31 cellular contexts compared by ENCODE assay signal in genomic region chr6:97151611-97152010, GRCh38.
"Had no signal": no experiment of that assay in that cellular context is flagged by ENCODE, and none has a peak within 500 bp of the region (broad histone marks: within the 10 kb centered on the region; RNA-seq: fewer than 3 reads in every experiment).

No MANE protein-coding gene starts in this region.

- ATAC-seq: activated CD8-positive, alpha-beta T cell treated with anti-CD3 and anti-CD28 coated beads, Interleukin-2, amount 10 ng/mL, durations not matched to agents 7 days and 5 days; body of pancreas; gastrocnemius medialis; heart left ventricle had no signal

- DNase-seq: activated CD4-positive, alpha-beta memory T cell treated with anti-CD3 and anti-CD28 coated beads for 36 hours; activated CD4-positive, alpha-beta T cell treated with anti-CD3 and anti-CD28 coated beads for 36 hours; activated CD4-positive, alpha-beta T cell treated with anti-CD3 and anti-CD28 coated beads, Interleukin-2, amount 10 ng/mL, durations not matched to agents 24 days and 14 days; activated CD4-positive, CD25-positive, alpha-beta regulatory T cell; activated CD4-positive, CD25-positive, alpha-beta regulatory T cell treated with anti-CD3 and anti-CD28 coated beads, Interleukin-2, amount 50 U/mL, for 72 hours; activated CD8-positive, alpha-beta memory T cell treated with anti-CD3 and anti-CD28 coated beads, Interleukin-2, amount 50 U/mL, for 48 hours; activated CD8-positive, alpha-beta T cell treated with anti-CD3 and anti-CD28 coated beads, Interleukin-2, amount 10 ng/mL, durations not matched to agents 7 days and 5 days; activated effector memory CD4-positive, alpha-beta T cell treated with Interleukin-2 at 50 U/mL for 16 hours; activated gamma-delta T cell treated with Interleukin-2 at 50 U/mL for 16 hours; activated naive CD4-positive, alpha-beta T cell treated with Interleukin-2 at 50 U/mL for 16 hours; activated naive CD8-positive, alpha-beta T cell treated with anti-CD3 and anti-CD28 coated beads for 36 hours; activated naive CD8-positive, alpha-beta T cell treated with anti-CD3 and anti-CD28 coated beads, Interleukin-2, amount 50 U/mL, for 24 hours; activated T-cell treated with anti-CD3 and anti-CD28 coated beads for 4 hours; activated T-cell treated with anti-CD3 and anti-CD28 coated beads, Interleukin-2, amount 50 U/mL, for 24 hours; activated T-cell treated with anti-CD3 and anti-CD28 coated beads, Interleukin-2, amount 50 U/mL, for 72 hours; adrenal gland; amygdala; aorta; body of pancreas; cerebellar nuclear complex; effector memory CD4-positive, alpha-beta T cell; endodermal cell; gastrocnemius medialis; glutamatergic neuron; heart left ventricle; T-helper 2 cell had no signal

- H3K4me3 Mint-ChIP-seq: activated CD4-positive, alpha-beta memory T cell treated with anti-CD3 and anti-CD28 coated beads for 36 hours; activated CD4-positive, alpha-beta T cell treated with anti-CD3 and anti-CD28 coated beads for 36 hours; activated CD4-positive, alpha-beta T cell treated with anti-CD3 and anti-CD28 coated beads, Interleukin-2, amount 10 ng/mL, durations not matched to agents 24 days and 14 days; activated CD8-positive, alpha-beta T cell treated with anti-CD3 and anti-CD28 coated beads, Interleukin-2, amount 10 ng/mL, durations not matched to agents 7 days and 5 days; activated naive CD4-positive, alpha-beta T cell treated with anti-CD3 and anti-CD28 coated beads, Interleukin-2, amount 50 U/mL, for 24 hours; activated naive CD8-positive, alpha-beta T cell treated with anti-CD3 and anti-CD28 coated beads for 36 hours; activated naive CD8-positive, alpha-beta T cell treated with anti-CD3 and anti-CD28 coated beads, Interleukin-2, amount 50 U/mL, for 24 hours; activated T-cell treated with anti-CD3 and anti-CD28 coated beads, Interleukin-2, amount 50 U/mL, for 24 hours; activated T-cell treated with anti-CD3 and anti-CD28 coated beads, Interleukin-2, amount 50 U/mL, for 72 hours; dendritic cell treated with granulocyte-macrophage colony-stimulating factor and Interleukin-4, amounts not matched to agents 40 ng/mL and 50 ng/mL, for 4 days; endodermal cell had no signal

- H3K9me3 Mint-ChIP-seq: activated naive CD4-positive, alpha-beta T cell treated with anti-CD3 and anti-CD28 coated beads, Interleukin-2, amount 50 U/mL, for 24 hours; activated T-cell treated with anti-CD3 and anti-CD28 coated beads, Interleukin-2, amount 50 U/mL, for 72 hours; dendritic cell treated with granulocyte-macrophage colony-stimulating factor and Interleukin-4, amounts not matched to agents 40 ng/mL and 50 ng/mL, for 4 days had no signal

- H3K9me3 ChIP-seq: adrenal gland, body of pancreas, gastrocnemius medialis had no signal

- H3K27ac ChIP-seq: adrenal gland, body of pancreas, coronary artery, dorsolateral prefrontal cortex, foreskin keratinocyte, gastrocnemius medialis, heart left ventricle had no signal

- H3K27me3 ChIP-seq: adrenal gland, body of pancreas, dorsolateral prefrontal cortex, foreskin keratinocyte, gastrocnemius medialis, heart left ventricle had no signal

- H3K4me1 ChIP-seq: adrenal gland, body of pancreas, foreskin keratinocyte, gastrocnemius medialis, heart left ventricle had no signal

- H3K36me3 ChIP-seq: adrenal gland, gastrocnemius medialis had no signal

- H3K4me1 Mint-ChIP-seq: activated CD4-positive, alpha-beta T cell treated with anti-CD3 and anti-CD28 coated beads for 36 hours; activated naive CD4-positive, alpha-beta T cell treated with anti-CD3 and anti-CD28 coated beads, Interleukin-2, amount 50 U/mL, for 24 hours; endodermal cell had no signal

- H3K4me3 ChIP-seq: adrenal gland, body of pancreas, coronary artery, dorsolateral prefrontal cortex, gastrocnemius medialis, heart left ventricle had no signal

- H3K27me3 Mint-ChIP-seq: activated CD4-positive, alpha-beta memory T cell treated with anti-CD3 and anti-CD28 coated beads for 36 hours; activated CD4-positive, alpha-beta T cell treated with anti-CD3 and anti-CD28 coated beads for 36 hours; activated CD4-positive, alpha-beta T cell treated with anti-CD3 and anti-CD28 coated beads, Interleukin-2, amount 10 ng/mL, durations not matched to agents 24 days and 14 days; activated naive CD4-positive, alpha-beta T cell treated with anti-CD3 and anti-CD28 coated beads, Interleukin-2, amount 50 U/mL, for 24 hours; activated naive CD8-positive, alpha-beta T cell treated with anti-CD3 and anti-CD28 coated beads for 36 hours; activated naive CD8-positive, alpha-beta T cell treated with anti-CD3 and anti-CD28 coated beads, Interleukin-2, amount 50 U/mL, for 24 hours; activated T-cell treated with anti-CD3 and anti-CD28 coated beads, Interleukin-2, amount 50 U/mL, for 24 hours; dendritic cell treated with granulocyte-macrophage colony-stimulating factor and Interleukin-4, amounts not matched to agents 40 ng/mL and 50 ng/mL, for 4 days had no signal

- H3K27ac Mint-ChIP-seq: activated CD4-positive, alpha-beta memory T cell treated with anti-CD3 and anti-CD28 coated beads for 36 hours; activated CD4-positive, alpha-beta T cell treated with anti-CD3 and anti-CD28 coated beads for 36 hours; activated CD8-positive, alpha-beta T cell treated with anti-CD3 and anti-CD28 coated beads, Interleukin-2, amount 10 ng/mL, durations not matched to agents 7 days and 5 days; activated naive CD4-positive, alpha-beta T cell treated with anti-CD3 and anti-CD28 coated beads, Interleukin-2, amount 50 U/mL, for 24 hours; activated naive CD8-positive, alpha-beta T cell treated with anti-CD3 and anti-CD28 coated beads for 36 hours; activated T-cell treated with anti-CD3 and anti-CD28 coated beads, Interleukin-2, amount 50 U/mL, for 24 hours; dendritic cell treated with granulocyte-macrophage colony-stimulating factor and Interleukin-4, amounts not matched to agents 40 ng/mL and 50 ng/mL, for 4 days; endodermal cell had no signal
